12 cellular contexts compared by ENCODE assay signal in genomic region chr9:13787234-13787833, GRCh38.
A peak's percentile ranks its signal among the peaks of the same experiment; 100 is the strongest.
DNase-seq lines count a peak whose midpoint lies in the region; ATAC-seq lines count a peak whose summit lies in the region.
"Had no signal": no experiment of that assay in that cellular context is flagged by ENCODE, and none has a peak within 500 bp of the region (broad histone marks: within the 10 kb centered on the region; RNA-seq: fewer than 3 reads in every experiment).

No MANE protein-coding gene starts in this region.

- no peaks in the 10 kb centered on the region for H3K9me3 ChIP-seq in skeletal muscle satellite cell (replicated peaks; ENCODE audit: low read length)

- no peaks in the 10 kb centered on the region for H3K27me3 ChIP-seq in skeletal muscle satellite cell (ENCODE audit: control insufficient read depth, insufficient read depth, low read length)

- DNase-seq in GM03348 (ENCODE audit: low spot score) (peak; percentile 23), brain pericyte (ENCODE audit: low read depth, low spot score) (peak; percentile 58), hepatic stellate cell (ENCODE audit: low spot score) (peak; percentile 5), mucosa of gallbladder (ENCODE audit: low spot score) (no peak), AG08396 (ENCODE audit: low spot score) (no peak)
- DNase-seq: CD8-positive, alpha-beta memory T cell; natural killer cell had no signal

- no peak for ATAC-seq in GM19397 (IDR thresholded peaks at IDR 0.05; ENCODE audit: unreplicated experiment)
- no peak for ATAC-seq in activated T-helper 17 cell treated with anti-CD3 and anti-CD28 coated beads, Interleukin-2, amount 50 U/mL, for 72 hours (replicated peaks)
- ATAC-seq: activated CD4-positive, CD25-positive, alpha-beta regulatory T cell treated with anti-CD3 and anti-CD28 coated beads, Interleukin-2, amount 50 U/mL, for 24 hours; natural killer cell had no signal

- H3K9me3 Mint-ChIP-seq in activated T-helper 17 cell treated with anti-CD3 and anti-CD28 coated beads, Interleukin-2, amount 50 U/mL, for 72 hours = no peaks in the 10 kb centered on the region

- H3K36me3 Mint-ChIP-seq in activated T-helper 17 cell treated with anti-CD3 and anti-CD28 coated beads, Interleukin-2, amount 50 U/mL, for 72 hours (ENCODE audit: low read depth) = no peaks in the 10 kb centered on the region
- H3K36me3 Mint-ChIP-seq: activated naive CD8-positive, alpha-beta T cell; CD8-positive, alpha-beta memory T cell; natural killer cell had no signal

- no peaks in the 10 kb centered on the region for H3K4me1 Mint-ChIP-seq in activated T-helper 17 cell treated with anti-CD3 and anti-CD28 coated beads, Interleukin-2, amount 50 U/mL, for 72 hours
- H3K4me1 Mint-ChIP-seq: CD8-positive, alpha-beta memory T cell; natural killer cell had no signal

- H3K36me3 ChIP-seq in skeletal muscle satellite cell (ENCODE audit: insufficient read depth, low read length) = no peaks in the 10 kb centered on the region

- H3K4me3 Mint-ChIP-seq in activated T-helper 17 cell treated with anti-CD3 and anti-CD28 coated beads, Interleukin-2, amount 50 U/mL, for 72 hours = no peak overlapping the region
- H3K4me3 Mint-ChIP-seq: activated naive CD8-positive, alpha-beta T cell; CD8-positive, alpha-beta memory T cell; natural killer cell had no signal

- no peak overlapping the region for H3K9ac ChIP-seq in skeletal muscle satellite cell (ENCODE audit: low read depth, low read length)

- peaks cover 9% of the 10 kb centered on the region for H3K4me1 ChIP-seq in skeletal muscle satellite cell (ENCODE audit: control insufficient read depth, insufficient read depth, low read length)

- peak overlapping the region; percentile 59 for H3K4me2 ChIP-seq in skeletal muscle satellite cell (ENCODE audit: low read length)

- H3K27ac Mint-ChIP-seq in activated T-helper 17 cell treated with anti-CD3 and anti-CD28 coated beads, Interleukin-2, amount 50 U/mL, for 72 hours = no peak overlapping the region
- H3K27ac Mint-ChIP-seq: activated naive CD8-positive, alpha-beta T cell; CD8-positive, alpha-beta memory T cell; natural killer cell had no signal

- peak overlapping the region; percentile 13 for H3K4me3 ChIP-seq in skeletal muscle satellite cell (ENCODE audit: low read length)

- H3K27me3 Mint-ChIP-seq in activated T-helper 17 cell treated with anti-CD3 and anti-CD28 coated beads, Interleukin-2, amount 50 U/mL, for 72 hours = no peaks in the 10 kb centered on the region
- H3K27me3 Mint-ChIP-seq: activated naive CD8-positive, alpha-beta T cell; CD8-positive, alpha-beta memory T cell had no signal

Comparison
In these comparisons a context has a peak if more than half of its experiments do, and no peak if none do; other contexts are left out.
1. DNase-seq: peak in GM03348 (single experiment), brain pericyte (single experiment) and hepatic stellate cell (single experiment); none in mucosa of gallbladder (single experiment) and AG08396 (single experiment).